Comparison of ENCODE assay signal across 19 cellular contexts in genomic region chr6:7060769-7061516, GRCh38. TPM values are rescaled to one million over a fixed set of nuclear protein-coding genes. Genes with fewer than 3 reads are reported as not detected.
DNase-seq lines count a peak whose midpoint lies in the region; ATAC-seq and TF ChIP-seq lines count a peak whose summit lies in the region.
"Had no signal": no experiment of that assay in that cellular context is flagged by ENCODE, and none has a peak within 500 bp of the region (broad histone marks: within the 10 kb centered on the region; RNA-seq: fewer than 3 reads in every experiment).

No MANE protein-coding gene starts in this region.

- H3K27ac ChIP-seq in VCaP (peak overlapping the region; percentile 28), transverse colon (peak overlapping the region in 3 of 4 donors; percentile 27 to 55 (median 55)), brain microvascular endothelial cell (no peak overlapping the region)
- H3K27ac ChIP-seq: BLaER1, neutrophil, sigmoid colon had no signal

- H3K4me1 ChIP-seq in transverse colon = peaks cover 4 to 35% (median 21%) of the 10 kb centered on the region in 4 donors
- H3K4me1 ChIP-seq: sigmoid colon had no signal

- intact Hi-C loops in left colon (cut with DNase I, micrococcal nuclease) = no loop called here
- intact Hi-C loops in transverse colon (cut with DNase I; ENCODE audit: low total_unique reads) = no loop called here

- no peak overlapping the region for H3K4me3 ChIP-seq in transverse colon
- no peak overlapping the region for H3K4me3 ChIP-seq in brain microvascular endothelial cell (ENCODE audit: low read depth, low read length)
- H3K4me3 ChIP-seq: BLaER1, sigmoid colon had no signal

- TF ChIP-seq CTCF in VCaP (conservative IDR thresholded peaks at IDR 0.05) (no peak), transverse colon (IDR thresholded peaks at IDR 0.05) (no peak), brain microvascular endothelial cell (IDR thresholded peaks at IDR 0.05; ENCODE audit: low read depth, low read length, missing control alignments) (no peak)

- TF ChIP-seq EP300 in Ishikawa (IDR thresholded peaks at IDR 0.05; ENCODE audit: borderline replicate concordance) (no peak), transverse colon (IDR thresholded peaks at IDR 0.05; ENCODE audit: low read depth) (no peak)

- peak; percentile 37 for ATAC-seq in left colon
- ATAC-seq in GM18502 (IDR thresholded peaks at IDR 0.05; ENCODE audit: poor library complexity, unreplicated experiment) = no peak
- ATAC-seq: activated naive CD8-positive, alpha-beta T cell treated with anti-CD3 and anti-CD28 coated beads, Interleukin-2, amount 50 U/mL, for 24 hours had no signal

- H3K27me3 ChIP-seq in transverse colon (no peaks in the 10 kb centered on the region), brain microvascular endothelial cell (replicated peaks) (no peaks in the 10 kb centered on the region)
- H3K27me3 ChIP-seq: BLaER1, neutrophil, sigmoid colon had no signal

- TF ChIP-seq POLR2A in transverse colon (IDR thresholded peaks at IDR 0.05) = no peak

- no peaks in the 10 kb centered on the region for H3K36me3 ChIP-seq in transverse colon
- H3K36me3 ChIP-seq in brain microvascular endothelial cell (replicated peaks) = no peaks in the 10 kb centered on the region
- H3K36me3 ChIP-seq: BLaER1, neutrophil, sigmoid colon had no signal

- DNase-seq in left colon = no peak
- no peak for DNase-seq in transverse colon
- DNase-seq in NCI-H146 (lab: John Stamatoyannopoulos, UW) = no peak
- no peak for DNase-seq in brain microvascular endothelial cell
- DNase-seq: activated naive CD8-positive, alpha-beta T cell treated with anti-CD3 and anti-CD28 coated beads, Interleukin-2, amount 50 U/mL, for 24 hours; central memory CD4-positive, alpha-beta T cell; DMS 273 treated with DMSO at 0.1 percent for 48 hours; effector CD8-positive, alpha-beta T cell; kidney glomerular epithelial cell; MV-4-11; NCI-H2081 treated with DMSO at 0.1 percent for 48 hours; sigmoid colon; stimulated activated CD4-positive, alpha-beta T cell treated with anti-CD3 and anti-CD28 coated beads, Interleukin-2, amount 100 ng/mL, for 48 hours; SW 1271 had no signal

- in situ Hi-C loops in transverse colon (cut with MboI; ENCODE audit: low pct_ligation_motif_present in 1 of 4, low pct_unique_long_range_greater_than_20kb in 1 of 4, low sequenced_read_pairs in 3 of 4) = loop anchor here in 1 of 4 donors (25.0 kb wide), 1 partner anchor 176 kb away; no protein-coding TSS in a partner anchor
- in situ Hi-C loops in brain microvascular endothelial cell (cut with HindIII; ENCODE audit: low pct_ligation_motif_present, low sequenced_read_pairs) = no loop called here

- H3K9me3 ChIP-seq in transverse colon = no peaks in the 10 kb centered on the region
- H3K9me3 ChIP-seq: BLaER1, neutrophil, sigmoid colon had no signal

- no peak for TF ChIP-seq RAD21 in Ishikawa (IDR thresholded peaks at IDR 0.05; ENCODE audit: low read depth)

- WGBS in transverse colon (ENCODE audit: low coverage in 1 of 2), 2 donors = 69 to 78% methylated on average over 6 of the region's 6 CpGs

TF ChIP-seq in Ishikawa, 13 proteins besides CTCF, POLR2A, EP300 and RAD21:
- TF ChIP-seq FOXM1 (IDR thresholded peaks at IDR 0.05; ENCODE audit: borderline replicate concordance, low read depth) (peak; percentile 35; the same call in 1 of the 2 replicates), MAX (IDR thresholded peaks at IDR 0.05) (peak; percentile 62), TEAD4 (IDR thresholded peaks at IDR 0.05) (no peak)

RNA-seq across cellular contexts. Expression of gene RREB1, which starts 46.8 kb away (rescaled TPM):
- 100 to 1,000 TPM in 1 of 2 donors, 10 to 100 TPM in 1; 76.9 to 101 TPM for total RNA-seq in left colon
- total RNA-seq in transverse colon = 100 to 1,000 TPM in 2 of 4 donors, 10 to 100 TPM in 2; 73.9 to 214 (median 107) TPM
